In genomic region chr6:145427232-145427631, GRCh38 we compare ENCODE assay signal across 1 cellular context.
TF ChIP-seq lines count a peak whose summit lies in the region.

No MANE protein-coding gene starts in this region.

TF ChIP-seq in H1, 55 proteins besides CTCF, POLR2A, EP300 and RAD21:
- TF ChIP-seq CEBPB (IDR thresholded peaks at IDR 0.05; ENCODE audit: low read depth, low read length) (peak; percentile 8; the same call in 1 of the 2 replicates), HDAC2 (IDR thresholded peaks at IDR 0.05; ENCODE audit: borderline replicate concordance in 1 of 2, low read depth in 2 of 2, low read length in 2 of 2) (no peak)
